In the genomic region with DNA sequence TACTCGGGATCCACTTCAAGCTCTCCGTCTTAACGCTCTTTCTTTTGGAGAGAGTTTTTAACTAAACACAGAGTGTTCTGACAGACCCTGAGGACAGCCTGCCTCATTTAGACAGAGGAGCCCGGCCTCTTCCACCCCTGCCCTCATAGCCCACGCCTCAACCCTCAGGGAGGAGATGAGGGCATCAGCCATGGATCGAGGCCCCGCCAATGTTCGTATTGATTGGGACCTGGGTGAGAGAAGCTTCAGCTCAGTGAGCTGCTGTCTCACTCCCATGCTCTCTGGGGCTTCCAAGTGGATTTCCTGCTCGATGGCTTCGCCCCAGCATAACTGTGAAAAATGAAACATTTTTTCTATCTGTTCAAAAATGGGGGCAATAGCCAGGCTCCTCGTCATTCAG, we compare ENCODE assay signal across 34 cellular contexts.
"Had no signal": no experiment of that assay in that cellular context is flagged by ENCODE, and none has a peak within 500 bp of the region (broad histone marks: within the 10 kb centered on the region; RNA-seq: fewer than 3 reads in every experiment).

No MANE protein-coding gene starts in this region.

- H3K27ac ChIP-seq: KMS-11 had no signal

- DNase-seq: Karpas-422, Kasumi-1, KG1, MG63, MM.1S, MV-4-11, NCI-H1048, NCI-H1092, NCI-H1092 treated with DMSO at 0.1 percent for 48 hours, NCI-H1105, NCI-H1105 treated with DMSO at 0.1 percent for 48 hours, NCI-H1417, NCI-H1417 treated with DMSO at 0.1 percent for 48 hours, NCI-H1436, NCI-H1436 treated with DMSO at 0.1 percent for 48 hours, NCI-H146, NCI-H1694, NCI-H1694 treated with DMSO at 0.1 percent for 48 hours, NCI-H187, NCI-H187 treated with DMSO at 0.1 percent for 48 hours, NCI-H1930, NCI-H2029, NCI-H2029 treated with DMSO at 0.1 percent for 48 hours, NCI-H2081, NCI-H2081 treated with DMSO at 0.1 percent for 48 hours, NCI-H2107, NCI-H2171, NCI-H2171 treated with DMSO at 0.1 percent for 48 hours, NCI-H226, NCI-H345, NCI-H446, NCI-H446 treated with DMSO at 0.1 percent for 48 hours, NCI-H510A had no signal

- H3K27me3 ChIP-seq: MG63 had no signal

- H3K4me3 ChIP-seq: MG63 had no signal

- H3K36me3 ChIP-seq: MG63 had no signal

- H3K9me3 ChIP-seq: MG63 had no signal
